ENCODE assay signal across 10 cellular contexts in genomic region chr6:136989591-136990578, GRCh38. TPM values are rescaled to one million over a fixed set of nuclear protein-coding genes. Genes with fewer than 3 reads are reported as not detected.
DNase-seq lines count a peak whose midpoint lies in the region; ATAC-seq and TF ChIP-seq lines count a peak whose summit lies in the region.
"Had no signal": no experiment of that assay in that cellular context is flagged by ENCODE, and none has a peak within 500 bp of the region (broad histone marks: within the 10 kb centered on the region; RNA-seq: fewer than 3 reads in every experiment).

No MANE protein-coding gene starts in this region.

- H3K4me3 ChIP-seq in coronary artery = peak overlapping the region; percentile 56
- peak overlapping the region; percentile 27 to 34 for H3K4me3 ChIP-seq in uterus

- H3K9me3 ChIP-seq in uterus = no peaks in the 10 kb centered on the region

- peaks cover 0 to 5% of the 10 kb centered on the region in 2 donors for H3K27me3 ChIP-seq in uterus

- DNase-seq in activated T-cell treated with anti-CD3 and anti-CD28 coated beads, Interleukin-2, amount 50 U/mL, for 72 hours = peak; percentile 2 to 3
- DNase-seq in activated T-cell treated with anti-CD3 and anti-CD28 coated beads, Interleukin-2, amount 50 U/mL, for 48 hours = no peak
- DNase-seq in coronary artery (ENCODE audit: low spot score) (no peak), mesothelial cell of epicardium (ENCODE audit: low spot score in 2 of 2, unreplicated experiment in 2 of 2) (peak in 1 of 2 experiments; percentile 43), uterus (peak; percentile 46 to 57), NCI-H2196 treated with DMSO at 0.1 percent for 48 hours (lab: John Stamatoyannopoulos, UW; ENCODE audit: unreplicated experiment) (no peak), foreskin melanocyte (no peak)
- DNase-seq: DND-41, NCI-H2107 had no signal

- no peaks in the 10 kb centered on the region for H3K9me3 Mint-ChIP-seq in activated T-cell treated with anti-CD3 and anti-CD28 coated beads, Interleukin-2, amount 50 U/mL, for 72 hours
- H3K9me3 Mint-ChIP-seq in mesothelial cell of epicardium = no peaks in the 10 kb centered on the region

- H3K27ac ChIP-seq in coronary artery (no peak overlapping the region), uterus (peak overlapping the region; percentile 43 to 61)

- H3K36me3 ChIP-seq in uterus = no peaks in the 10 kb centered on the region

- no peak for TF ChIP-seq CTCF in coronary artery (IDR thresholded peaks at IDR 0.05)
- TF ChIP-seq CTCF in mesothelial cell of epicardium (IDR thresholded peaks at IDR 0.05; ENCODE audit: unreplicated experiment) = no peak
- no peak for TF ChIP-seq CTCF in uterus (IDR thresholded peaks at IDR 0.05)

- no peaks in the 10 kb centered on the region for H3K36me3 Mint-ChIP-seq in activated T-cell treated with anti-CD3 and anti-CD28 coated beads, Interleukin-2, amount 50 U/mL, for 72 hours (ENCODE audit: insufficient read depth in 2 of 2)
- no peaks in the 10 kb centered on the region for H3K36me3 Mint-ChIP-seq in mesothelial cell of epicardium

- peaks cover 55% of the 10 kb centered on the region for H3K27me3 Mint-ChIP-seq in activated T-cell treated with anti-CD3 and anti-CD28 coated beads, Interleukin-2, amount 50 U/mL, for 72 hours (ENCODE audit: low read depth)
- H3K27me3 Mint-ChIP-seq in mesothelial cell of epicardium (ENCODE audit: low read depth) = peaks cover 12% of the 10 kb centered on the region

- H3K4me3 Mint-ChIP-seq in activated T-cell treated with anti-CD3 and anti-CD28 coated beads, Interleukin-2, amount 50 U/mL, for 72 hours = peak overlapping the region; percentile 55 to 56
- H3K4me3 Mint-ChIP-seq in mesothelial cell of epicardium = peak overlapping the region; percentile 82

- intact Hi-C loops in uterus (cut with DNase I; ENCODE audit: low total_unique reads) = no loop called here

- ATAC-seq in activated T-cell treated with anti-CD3 and anti-CD28 coated beads, Interleukin-2, amount 50 U/mL, for 72 hours (replicated peaks in 1 of 2) = peak in 1 of 2 donors; percentile 36
- ATAC-seq in GM21360 (IDR thresholded peaks at IDR 0.05; ENCODE audit: unreplicated experiment) = no peak

- no peaks in the 10 kb centered on the region for H3K4me1 ChIP-seq in uterus

- H3K4me1 Mint-ChIP-seq in activated T-cell treated with anti-CD3 and anti-CD28 coated beads, Interleukin-2, amount 50 U/mL, for 72 hours (ENCODE audit: low read depth) = no peaks in the 10 kb centered on the region
- H3K4me1 Mint-ChIP-seq in mesothelial cell of epicardium = peaks cover 25% of the 10 kb centered on the region

- H3K27ac Mint-ChIP-seq in activated T-cell treated with anti-CD3 and anti-CD28 coated beads, Interleukin-2, amount 50 U/mL, for 72 hours = no peak overlapping the region
- H3K27ac Mint-ChIP-seq in mesothelial cell of epicardium = no peak overlapping the region

- TF ChIP-seq POLR2A in uterus (IDR thresholded peaks at IDR 0.05) = peak in 1 of 2 donors; percentile 22

RNA-seq across cellular contexts. Expression of gene IL20RA, which starts 54.9 kb away (rescaled TPM):
- not detected for total RNA-seq in activated T-cell treated with anti-CD3 and anti-CD28 coated beads, Interleukin-2, amount 50 U/mL, for 72 hours
- 1.1 to 2.1 TPM (median 1.7 TPM) in 3 replicates for total RNA-seq in mesothelial cell of epicardium
- 1 to 10 TPM in 3 of 4 donors, under 1 TPM in 1; 0.88 to 6.4 (median 4.3) TPM for total RNA-seq in uterus

Comparison
In these comparisons a context has a peak if more than half of its experiments do, and no peak if none do; other contexts are left out.
1. DNase-seq: peak in activated T-cell treated with anti-CD3 and anti-CD28 coated beads, Interleukin-2, amount 50 U/mL, for 72 hours (2 of 2) and uterus (2 of 2); none in activated T-cell treated with anti-CD3 and anti-CD28 coated beads, Interleukin-2, amount 50 U/mL, for 48 hours (0 of 2), coronary artery (single experiment), NCI-H2196 treated with DMSO at 0.1 percent for 48 hours (single experiment) and foreskin melanocyte (single experiment).
2. H3K27ac ChIP-seq: peak in uterus (2 of 2); none in coronary artery (0 of 2).